Comparison of ENCODE assay signal across 26 cellular contexts in genomic region chr1:66368261-66368660, GRCh38.
A peak's percentile ranks its signal among the peaks of the same experiment; 100 is the strongest.
DNase-seq lines count a peak whose midpoint lies in the region; ATAC-seq and TF ChIP-seq lines count a peak whose summit lies in the region.
"Had no signal": no experiment of that assay in that cellular context is flagged by ENCODE, and none has a peak within 500 bp of the region (broad histone marks: within the 10 kb centered on the region; RNA-seq: fewer than 3 reads in every experiment).

No MANE protein-coding gene starts in this region.

- H3K36me3 ChIP-seq in CD4-positive, alpha-beta memory T cell (ENCODE audit: insufficient read depth, low read length): peaks cover 71% of the 10 kb centered on the region
- peaks cover 0 to 24% (median 0%) of the 10 kb centered on the region in 3 donors for H3K36me3 ChIP-seq in Peyer's patch

- intact Hi-C loops in CD4-positive, alpha-beta memory T cell (cut with micrococcal nuclease): no loop called here

- DNase-seq in activated T-cell treated with anti-CD3 and anti-CD28 coated beads, Interleukin-2, amount 50 U/mL, for 72 hours: no peak
- DNase-seq in activated T-cell treated with anti-CD3 and anti-CD28 coated beads, Interleukin-2, amount 50 U/mL, for 48 hours: no peak
- no peak for DNase-seq in CD4-positive, alpha-beta memory T cell
- no peak for DNase-seq in osteocyte (ENCODE audit: extremely low spot score, unreplicated experiment)
- DNase-seq in Peyer's patch: no peak
- DNase-seq: activated effector memory CD4-positive, alpha-beta T cell treated with anti-CD3 and anti-CD28 coated beads, Interleukin-2, amount 50 U/mL, for 16 hours; Calu3; DMS79 treated with DMSO at 0.1 percent for 48 hours; effector CD4-positive, alpha-beta T cell; foreskin fibroblast; heart right ventricle; kidney glomerular epithelial cell; lower lobe of right lung; NCI-H1417; NCI-H2029 treated with DMSO at 0.1 percent for 48 hours; NCI-H2227 treated with DMSO at 0.1 percent for 48 hours; NCI-H526 treated with DMSO at 0.1 percent for 48 hours; tibial artery had no signal

- POLR2A ChIA-PET in CD4-positive, alpha-beta memory T cell (lab: Charles Lee; ENCODE audit: partially characterized antibody): interaction anchor here (0.8 to 16.4 kb wide), 5 partner anchors 19 to 89 kb away, joined by 3 to 216 read pairs (median 5); no protein-coding TSS in a partner anchor

- H3K4me3 ChIP-seq in CD4-positive, alpha-beta memory T cell (ENCODE audit: low read length in 2 of 2): no peak overlapping the region
- H3K4me3 ChIP-seq in Peyer's patch: no peak overlapping the region
- H3K4me3 ChIP-seq: BLaER1 treated with 17β-estradiol and CSF1 and Interleukin-3, amounts not matched to agents 10 nM and 100 nM; heart right ventricle; lower lobe of right lung; skin epidermis; tibial artery had no signal

- peak overlapping the region in 1 of 2 donors; percentile 28 for H3K4me3 Mint-ChIP-seq in activated T-cell treated with anti-CD3 and anti-CD28 coated beads, Interleukin-2, amount 50 U/mL, for 72 hours
- H3K4me3 Mint-ChIP-seq in CD4-positive, alpha-beta memory T cell: peak overlapping the region in 1 of 8 donors; percentile 2
- H3K4me3 Mint-ChIP-seq in activated naive CD8-positive, alpha-beta T cell: no peak overlapping the region
- no peak overlapping the region for H3K4me3 Mint-ChIP-seq in osteocyte (ENCODE audit: unreplicated experiment)
- H3K4me3 Mint-ChIP-seq: brain, nephron had no signal

- peaks cover 94% of the 10 kb centered on the region for H3K4me1 Mint-ChIP-seq in activated T-cell treated with anti-CD3 and anti-CD28 coated beads, Interleukin-2, amount 50 U/mL, for 72 hours (ENCODE audit: low read depth)
- H3K4me1 Mint-ChIP-seq in CD4-positive, alpha-beta memory T cell: peaks cover 63 to 89% (median 75%) of the 10 kb centered on the region in 4 donors
- H3K4me1 Mint-ChIP-seq in activated naive CD8-positive, alpha-beta T cell (ENCODE audit: low read depth): peaks cover 88% of the 10 kb centered on the region
- H3K4me1 Mint-ChIP-seq in osteocyte (ENCODE audit: unreplicated experiment): peaks cover 42% of the 10 kb centered on the region

- no peaks in the 10 kb centered on the region for H3K27me3 ChIP-seq in CD4-positive, alpha-beta memory T cell (ENCODE audit: insufficient read depth, low read length)
- H3K27me3 ChIP-seq in Peyer's patch: no peaks in the 10 kb centered on the region
- H3K27me3 ChIP-seq: BLaER1 treated with 17β-estradiol and CSF1 and Interleukin-3, amounts not matched to agents 10 nM and 100 nM; heart right ventricle; tibial artery had no signal

- TF ChIP-seq CTCF in osteocyte (IDR thresholded peaks at IDR 0.05) (no peak), Peyer's patch (IDR thresholded peaks at IDR 0.05) (no peak)

- peaks cover 83% of the 10 kb centered on the region for H3K4me1 ChIP-seq in CD4-positive, alpha-beta memory T cell (ENCODE audit: insufficient read depth, low read length)
- peaks cover 0 to 20% (median 5%) of the 10 kb centered on the region in 4 donors for H3K4me1 ChIP-seq in Peyer's patch

- no peak overlapping the region for H3K27ac ChIP-seq in CD4-positive, alpha-beta memory T cell (ENCODE audit: low read depth, low read length)
- no peak overlapping the region for H3K27ac ChIP-seq in Peyer's patch
- H3K27ac ChIP-seq: BLaER1 treated with 17β-estradiol and CSF1 and Interleukin-3, amounts not matched to agents 10 nM and 100 nM; epithelial cell of prostate; KMS-11; lower lobe of right lung; tibial artery had no signal

- no peaks in the 10 kb centered on the region for H3K9me3 ChIP-seq in CD4-positive, alpha-beta memory T cell (ENCODE audit: control insufficient read depth in 1 of 2, low read length in 2 of 2)
- H3K9me3 ChIP-seq in Peyer's patch: no peaks in the 10 kb centered on the region
- H3K9me3 ChIP-seq: heart right ventricle, lower lobe of right lung, tibial artery had no signal

- CTCF ChIA-PET in CD4-positive, alpha-beta memory T cell (lab: Charles Lee; ENCODE audit: partially characterized antibody): interaction anchor here (0.9 to 7.8 kb wide), 4 partner anchors 17 to 77 kb away, joined by 3 to 48 read pairs (median 8); no protein-coding TSS in a partner anchor

- H3K9me3 Mint-ChIP-seq in activated T-cell treated with anti-CD3 and anti-CD28 coated beads, Interleukin-2, amount 50 U/mL, for 72 hours: no peaks in the 10 kb centered on the region
- H3K9me3 Mint-ChIP-seq in CD4-positive, alpha-beta memory T cell: no peaks in the 10 kb centered on the region
- H3K9me3 Mint-ChIP-seq in activated naive CD8-positive, alpha-beta T cell (ENCODE audit: low read depth): no peaks in the 10 kb centered on the region
- no peaks in the 10 kb centered on the region for H3K9me3 Mint-ChIP-seq in osteocyte (ENCODE audit: unreplicated experiment)
- H3K9me3 Mint-ChIP-seq: brain, nephron had no signal

- peaks cover 31 to 61% of the 10 kb centered on the region in 2 donors for H3K36me3 Mint-ChIP-seq in activated T-cell treated with anti-CD3 and anti-CD28 coated beads, Interleukin-2, amount 50 U/mL, for 72 hours (ENCODE audit: insufficient read depth in 2 of 2)
- peaks cover 85 to 94% of the 10 kb centered on the region in 2 donors for H3K36me3 Mint-ChIP-seq in CD4-positive, alpha-beta memory T cell
- H3K36me3 Mint-ChIP-seq in activated naive CD8-positive, alpha-beta T cell: peaks cover 61% of the 10 kb centered on the region
- H3K36me3 Mint-ChIP-seq in osteocyte (ENCODE audit: unreplicated experiment): peaks cover 86% of the 10 kb centered on the region

- TF ChIP-seq POLR2A in Peyer's patch (IDR thresholded peaks at IDR 0.05): no peak

- H3K27me3 Mint-ChIP-seq in activated T-cell treated with anti-CD3 and anti-CD28 coated beads, Interleukin-2, amount 50 U/mL, for 72 hours (ENCODE audit: low read depth): no peaks in the 10 kb centered on the region
- no peaks in the 10 kb centered on the region for H3K27me3 Mint-ChIP-seq in CD4-positive, alpha-beta memory T cell
- no peaks in the 10 kb centered on the region for H3K27me3 Mint-ChIP-seq in activated naive CD8-positive, alpha-beta T cell
- no peaks in the 10 kb centered on the region for H3K27me3 Mint-ChIP-seq in osteocyte (ENCODE audit: unreplicated experiment)
- H3K27me3 Mint-ChIP-seq: brain had no signal

- ATAC-seq in activated T-cell treated with anti-CD3 and anti-CD28 coated beads, Interleukin-2, amount 50 U/mL, for 72 hours (replicated peaks in 1 of 2): no peak
- no peak for ATAC-seq in HG03571 (IDR thresholded peaks at IDR 0.05; ENCODE audit: unreplicated experiment)
- ATAC-seq: lower lobe of right lung had no signal

- peak overlapping the region; percentile 30 for H3K27ac Mint-ChIP-seq in activated T-cell treated with anti-CD3 and anti-CD28 coated beads, Interleukin-2, amount 50 U/mL, for 72 hours
- peak overlapping the region in 4 of 7 donors; percentile 38 to 87 (median 75) for H3K27ac Mint-ChIP-seq in CD4-positive, alpha-beta memory T cell
- H3K27ac Mint-ChIP-seq in activated naive CD8-positive, alpha-beta T cell: peak overlapping the region; percentile 89
- peak overlapping the region; percentile 76 for H3K27ac Mint-ChIP-seq in osteocyte (ENCODE audit: unreplicated experiment)
- H3K27ac Mint-ChIP-seq: brain, nephron had no signal

Comparison
In these comparisons a context has a peak if more than half of its experiments do, and no peak if none do; other contexts are left out.
1. H3K27ac Mint-ChIP-seq: peak in every context shown above with its lines; median percentile 89 in activated naive CD8-positive, alpha-beta T cell; 76 in osteocyte; 75 in CD4-positive, alpha-beta memory T cell; 30 in activated T-cell treated with anti-CD3 and anti-CD28 coated beads, Interleukin-2, amount 50 U/mL, for 72 hours.